In genomic region chr12:90548595-90548994, GRCh38 we compare ENCODE assay signal across 21 cellular contexts.
"Had no signal": no experiment of that assay in that cellular context is flagged by ENCODE, and none has a peak within 500 bp of the region (broad histone marks: within the 10 kb centered on the region; RNA-seq: fewer than 3 reads in every experiment).

No MANE protein-coding gene starts in this region.

- H3K4me1 ChIP-seq: Peyer's patch, SJCRH30 had no signal

- DNase-seq: KBM-7; MV-4-11; NCI-H1048; NCI-H1105; NCI-H1417; NCI-H1436 treated with DMSO at 0.1 percent for 48 hours; NCI-H1694; NCI-H187 treated with DMSO at 0.1 percent for 48 hours; NCI-H2029 treated with DMSO at 0.1 percent for 48 hours; NCI-H2227 treated with DMSO at 0.1 percent for 48 hours; NCI-H526; NK-92 treated with Interleukin-12 subunit alpha and Interleukin-12 subunit beta, amount 100 ng/mL, for 24 hours; PC-9; Peyer's patch; SHP77 treated with DMSO at 0.1 percent for 48 hours; SJCRH30; T-helper 1 cell; T-helper 17 cell had no signal

- H3K4me3 ChIP-seq: PC-9, Peyer's patch, SJCRH30 had no signal

- ATAC-seq: HepG2, Right ventricle myocardium inferior, SK-N-SH treated with all-trans-retinoic acid at 6 μM for 48 hours, T-helper 17 cell had no signal

- H3K27me3 ChIP-seq: Peyer's patch, SJCRH30 had no signal

- H3K9me3 ChIP-seq: Peyer's patch, SJCRH30 had no signal

- H3K27ac ChIP-seq: PC-9, Peyer's patch, SJCRH30 had no signal

- H3K4me2 ChIP-seq: PC-9 had no signal

- H3K36me3 ChIP-seq: Peyer's patch, SJCRH30 had no signal
